In genomic region chr9:84072621-84073180, GRCh38 we compare ENCODE assay signal across 23 cellular contexts.
"Had no signal": no experiment of that assay in that cellular context is flagged by ENCODE, and none has a peak within 500 bp of the region (broad histone marks: within the 10 kb centered on the region; RNA-seq: fewer than 3 reads in every experiment).

No MANE protein-coding gene starts in this region.

- H3K4me1 ChIP-seq: left ventricle myocardium inferior, neural progenitor cell, right atrium auricular region, right lobe of liver, testis, thyroid gland, transverse colon, upper lobe of left lung, vagina had no signal

- H3K27me3 ChIP-seq: neural progenitor cell, neutrophil, right atrium auricular region, right lobe of liver, testis, thyroid gland, transverse colon, upper lobe of left lung, vagina had no signal

- ATAC-seq: natural killer cell; right lobe of liver; stimulated activated memory B cell treated with anti-CD40 and anti-IgM and Interleukin-4, amounts not matched to agents 10 μg/mL and 1 μg/mL and 100 μg/mL, for 72 hours; stimulated activated naive CD8-positive, alpha-beta T cell treated with anti-CD3 and anti-CD28 coated beads, Interleukin-15, amount 100 ng/mL, for 72 hours had no signal

- H3K4me3 ChIP-seq: left ventricle myocardium inferior, lung, neural progenitor cell, right atrium auricular region, right lobe of liver, testis, thyroid gland, transverse colon, upper lobe of left lung, vagina had no signal

- H3K9me3 ChIP-seq: left ventricle myocardium inferior, neutrophil, right atrium auricular region, right lobe of liver, testis, thyroid gland, transverse colon, upper lobe of left lung, vagina had no signal

- H3K36me3 ChIP-seq: left ventricle myocardium inferior, neural progenitor cell, neutrophil, right atrium auricular region, right lobe of liver, thyroid gland, transverse colon, upper lobe of left lung, vagina had no signal

- DNase-seq: hypothalamus; immature natural killer cell; kidney; left ventricle myocardium inferior; mesendoderm; naive B cell; natural killer cell; nephron progenitor cell; occipital lobe; right lobe of liver; stimulated activated CD4-positive, alpha-beta T cell treated with anti-CD3 and anti-CD28 coated beads, Interleukin-4, amount 100 ng/mL, for 24 hours; stimulated activated naive CD4-positive, alpha-beta T cell treated with Interleukin-2 at 50 U/mL for 16 hours; stimulated activated naive CD8-positive, alpha-beta T cell treated with anti-CD3 and anti-CD28 coated beads, Interleukin-15, amount 100 ng/mL, for 72 hours; testis; thyroid gland; transverse colon; upper lobe of left lung had no signal

- H3K27ac ChIP-seq: left ventricle myocardium inferior, neural progenitor cell, neutrophil, right atrium auricular region, right lobe of liver, testis, thyroid gland, transverse colon, upper lobe of left lung, vagina had no signal
